Comparison of ENCODE assay signal across 1 cellular context in the genomic region with DNA sequence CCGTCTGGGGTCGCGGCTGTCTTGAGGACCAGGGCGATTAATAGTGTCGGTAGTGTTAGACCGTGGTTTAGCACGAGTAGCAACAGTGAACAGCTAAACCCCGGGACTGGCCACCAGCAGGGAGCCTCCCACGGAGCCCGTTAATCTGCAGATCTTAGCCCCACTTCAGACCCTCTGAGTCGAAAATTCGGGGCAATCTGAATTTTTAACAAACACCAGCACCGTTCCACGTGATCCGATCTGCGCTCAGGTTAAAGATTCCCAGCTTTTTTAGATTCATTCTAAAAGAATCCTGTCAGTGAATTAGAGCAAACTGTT.
A peak's percentile ranks its signal among the peaks of the same experiment; 100 is the strongest.
TF ChIP-seq lines count a peak whose summit lies in the region.

No MANE protein-coding gene starts in this region.

TF ChIP-seq in HepG2, 621 proteins besides CTCF, POLR2A, EP300 and RAD21:
- TF ChIP-seq ZSCAN22 (CRISPR knock-in tag; IDR thresholded peaks at IDR 0.05), result no peak
- TF ChIP-seq ZNF614 (CRISPR knock-in tag; IDR thresholded peaks at IDR 0.05; ENCODE audit: borderline replicate concordance), result no peak
- TF ChIP-seq ZC3H4 (CRISPR knock-in tag; IDR thresholded peaks at IDR 0.05; ENCODE audit: borderline replicate concordance), result no peak
- no peak for TF ChIP-seq SMAD9 (CRISPR knock-in tag; IDR thresholded peaks at IDR 0.05)
- 0 out of 2 replicates have a peak, but pooled peaks have one; percentile 9 for TF ChIP-seq ZNF292 (CRISPR knock-in tag; IDR thresholded peaks at IDR 0.05; ENCODE audit: borderline replicate concordance, low read depth)
- TF ChIP-seq RERE (CRISPR knock-in tag; IDR thresholded peaks at IDR 0.05; ENCODE audit: low read depth), result no peak
- TF ChIP-seq ZNF704 (CRISPR knock-in tag; IDR thresholded peaks at IDR 0.05; ENCODE audit: borderline replicate concordance), result no peak
- no peak for TF ChIP-seq BATF2 (CRISPR knock-in tag; IDR thresholded peaks at IDR 0.05)
- TF ChIP-seq SP5 (CRISPR knock-in tag; IDR thresholded peaks at IDR 0.05; ENCODE audit: borderline replicate concordance, low read depth), result no peak
- no peak for TF ChIP-seq ZBTB20 (CRISPR knock-in tag; IDR thresholded peaks at IDR 0.05; ENCODE audit: borderline replicate concordance, low read depth)
- TF ChIP-seq ZNF256 (CRISPR knock-in tag; conservative IDR thresholded peaks at IDR 0.05), result no peak
- TF ChIP-seq NFRKB (IDR thresholded peaks at IDR 0.05), result no peak
- TF ChIP-seq REXO4 (CRISPR knock-in tag; IDR thresholded peaks at IDR 0.05; ENCODE audit: borderline replicate concordance), result no peak
- TF ChIP-seq ZSCAN5A (CRISPR knock-in tag; IDR thresholded peaks at IDR 0.05; ENCODE audit: borderline replicate concordance), result peak; percentile 45; the same call in 1 of the 2 replicates
- TF ChIP-seq HNF1B (CRISPR knock-in tag; IDR thresholded peaks at IDR 0.05), result no peak
- TF ChIP-seq, protein P1, sequence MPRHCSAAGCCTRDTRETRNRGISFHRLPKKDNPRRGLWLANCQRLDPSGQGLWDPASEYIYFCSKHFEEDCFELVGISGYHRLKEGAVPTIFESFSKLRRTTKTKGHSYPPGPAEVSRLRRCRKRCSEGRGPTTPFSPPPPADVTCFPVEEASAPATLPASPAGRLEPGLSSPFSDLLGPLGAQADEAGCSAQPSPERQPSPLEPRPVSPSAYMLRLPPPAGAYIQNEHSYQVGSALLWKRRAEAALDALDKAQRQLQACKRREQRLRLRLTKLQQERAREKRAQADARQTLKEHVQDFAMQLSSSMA (CRISPR knock-in tag; IDR thresholded peaks at IDR 0.05), result no peak
- TF ChIP-seq ZNF446 (CRISPR knock-in tag; IDR thresholded peaks at IDR 0.05), result no peak
- no peak for TF ChIP-seq ADNP (CRISPR knock-in tag; IDR thresholded peaks at IDR 0.05)
- TF ChIP-seq ZSCAN31 (CRISPR knock-in tag; IDR thresholded peaks at IDR 0.05; ENCODE audit: low read depth), result no peak
- TF ChIP-seq, protein P2, sequence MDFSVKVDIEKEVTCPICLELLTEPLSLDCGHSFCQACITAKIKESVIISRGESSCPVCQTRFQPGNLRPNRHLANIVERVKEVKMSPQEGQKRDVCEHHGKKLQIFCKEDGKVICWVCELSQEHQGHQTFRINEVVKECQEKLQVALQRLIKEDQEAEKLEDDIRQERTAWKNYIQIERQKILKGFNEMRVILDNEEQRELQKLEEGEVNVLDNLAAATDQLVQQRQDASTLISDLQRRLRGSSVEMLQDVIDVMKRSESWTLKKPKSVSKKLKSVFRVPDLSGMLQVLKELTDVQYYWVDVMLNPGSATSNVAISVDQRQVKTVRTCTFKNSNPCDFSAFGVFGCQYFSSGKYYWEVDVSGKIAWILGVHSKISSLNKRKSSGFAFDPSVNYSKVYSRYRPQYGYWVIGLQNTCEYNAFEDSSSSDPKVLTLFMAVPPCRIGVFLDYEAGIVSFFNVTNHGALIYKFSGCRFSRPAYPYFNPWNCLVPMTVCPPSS (IDR thresholded peaks at IDR 0.05), result no peak
- 0 out of 2 replicates have a peak, but pooled peaks have one; percentile 9 for TF ChIP-seq KAT7 (CRISPR knock-in tag; IDR thresholded peaks at IDR 0.05; ENCODE audit: borderline replicate concordance)
- TF ChIP-seq HIVEP1 (CRISPR knock-in tag; IDR thresholded peaks at IDR 0.05), result no peak
- TF ChIP-seq ZBTB7A (CRISPR knock-in tag; IDR thresholded peaks at IDR 0.05), result no peak
- TF ChIP-seq ZNF776 (CRISPR knock-in tag; IDR thresholded peaks at IDR 0.05), result no peak
- TF ChIP-seq ZNF784 (CRISPR knock-in tag; IDR thresholded peaks at IDR 0.05; ENCODE audit: borderline replicate concordance), result no peak
- no peak for TF ChIP-seq ZNF160 (CRISPR knock-in tag; IDR thresholded peaks at IDR 0.05)
- 0 out of 2 replicates have a peak, but pooled peaks have one; percentile 4 for TF ChIP-seq ARID2 (CRISPR knock-in tag; IDR thresholded peaks at IDR 0.05; ENCODE audit: borderline replicate concordance)
- 0 out of 2 replicates have a peak, but pooled peaks have one; percentile 31 for TF ChIP-seq ZNF773 (CRISPR knock-in tag; IDR thresholded peaks at IDR 0.05; ENCODE audit: borderline replicate concordance)
- no peak for TF ChIP-seq NR2F6 (IDR thresholded peaks at IDR 0.05)
- no peak for TF ChIP-seq NR2F6 (CRISPR knock-in tag; IDR thresholded peaks at IDR 0.05)
- TF ChIP-seq, protein P3, sequence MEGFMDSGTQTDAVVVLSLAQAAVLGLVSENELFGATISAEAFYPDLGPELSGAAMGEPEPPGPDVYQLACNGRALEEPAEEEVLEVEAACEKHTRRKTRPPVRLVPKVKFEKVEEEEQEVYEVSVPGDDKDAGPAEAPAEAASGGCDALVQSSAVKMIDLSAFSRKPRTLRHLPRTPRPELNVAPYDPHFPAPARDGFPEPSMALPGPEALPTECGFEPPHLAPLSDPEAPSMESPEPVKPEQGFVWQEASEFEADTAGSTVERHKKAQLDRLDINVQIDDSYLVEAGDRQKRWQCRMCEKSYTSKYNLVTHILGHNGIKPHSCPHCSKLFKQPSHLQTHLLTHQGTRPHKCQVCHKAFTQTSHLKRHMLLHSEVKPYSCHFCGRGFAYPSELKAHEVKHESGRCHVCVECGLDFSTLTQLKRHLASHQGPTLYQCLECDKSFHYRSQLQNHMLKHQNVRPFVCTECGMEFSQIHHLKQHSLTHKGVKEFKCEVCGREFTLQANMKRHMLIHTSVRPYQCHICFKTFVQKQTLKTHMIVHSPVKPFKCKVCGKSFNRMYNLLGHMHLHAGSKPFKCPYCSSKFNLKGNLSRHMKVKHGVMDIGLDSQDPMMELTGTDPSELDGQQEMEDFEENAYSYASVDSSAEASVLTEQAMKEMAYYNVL (CRISPR knock-in tag; IDR thresholded peaks at IDR 0.05; ENCODE audit: borderline replicate concordance), result no peak
- TF ChIP-seq, protein P4, sequence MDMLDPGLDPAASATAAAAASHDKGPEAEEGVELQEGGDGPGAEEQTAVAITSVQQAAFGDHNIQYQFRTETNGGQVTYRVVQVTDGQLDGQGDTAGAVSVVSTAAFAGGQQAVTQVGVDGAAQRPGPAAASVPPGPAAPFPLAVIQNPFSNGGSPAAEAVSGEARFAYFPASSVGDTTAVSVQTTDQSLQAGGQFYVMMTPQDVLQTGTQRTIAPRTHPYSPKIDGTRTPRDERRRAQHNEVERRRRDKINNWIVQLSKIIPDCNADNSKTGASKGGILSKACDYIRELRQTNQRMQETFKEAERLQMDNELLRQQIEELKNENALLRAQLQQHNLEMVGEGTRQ (IDR thresholded peaks at IDR 0.05; ENCODE audit: low read depth, low read length), result no peak
- TF ChIP-seq, protein P4 (CRISPR knock-in tag; IDR thresholded peaks at IDR 0.05; ENCODE audit: borderline replicate concordance), result peak; percentile 36; the same call in 1 of the 2 replicates
- no peak for TF ChIP-seq JUN (CRISPR knock-in tag; IDR thresholded peaks at IDR 0.05)
- TF ChIP-seq CSRNP1 (CRISPR knock-in tag; IDR thresholded peaks at IDR 0.05), result no peak
- TF ChIP-seq MED13 (CRISPR knock-in tag; IDR thresholded peaks at IDR 0.05), result 0 out of 2 replicates have a peak, but pooled peaks have one; percentile 11
